Comparison of ENCODE assay signal across 25 cellular contexts in genomic region chr11:2922635-2923034, GRCh38. TPM values are rescaled to one million over a fixed set of nuclear protein-coding genes. Genes with fewer than 3 reads are reported as not detected.
A peak's percentile ranks its signal among the peaks of the same experiment; 100 is the strongest.
DNase-seq lines count a peak whose midpoint lies in the region; ATAC-seq, FAIRE-seq and TF ChIP-seq lines count a peak whose summit lies in the region.
"Had no signal": no experiment of that assay in that cellular context is flagged by ENCODE, and none has a peak within 500 bp of the region (broad histone marks: within the 10 kb centered on the region; RNA-seq: fewer than 3 reads in every experiment).

No MANE protein-coding gene starts in this region.

- H3K9me3 ChIP-seq in right cardiac atrium (ENCODE audit: control insufficient read depth, low read length) (no peaks in the 10 kb centered on the region), kidney (ENCODE audit: control insufficient read depth in 1 of 2, low read length in 2 of 2) (no peaks in the 10 kb centered on the region), esophagus squamous epithelium (no peaks in the 10 kb centered on the region)
- H3K9me3 ChIP-seq: BE2C, BLaER1 had no signal

- H3K27me3 ChIP-seq in right cardiac atrium (ENCODE audit: control insufficient read depth, insufficient read depth) (no peaks in the 10 kb centered on the region), esophagus squamous epithelium (peaks cover 0 to 6% (median 0%) of the 10 kb centered on the region in 4 donors), mesendoderm (ENCODE audit: insufficient read depth, low read length, poor library complexity) (no peaks in the 10 kb centered on the region)

- CTCF ChIA-PET in RWPE1 (lab: Yijun Ruan, JAX) = interaction anchor here (0.6 to 0.7 kb wide), 2 partner anchors 19 to 32 kb away, joined by 3 to 4 read pairs; no protein-coding TSS in a partner anchor

- no peak overlapping the region for H4K8ac ChIP-seq in mesendoderm (ENCODE audit: low read depth, low read length)

- H3K23ac ChIP-seq in mesendoderm (ENCODE audit: low read length) = no peak overlapping the region

- no peak for ATAC-seq in right cardiac atrium
- no peak for ATAC-seq in left ventricle myocardium superior

- FAIRE-seq in kidney (lab: Jason Lieb, UNC) = no peak
- FAIRE-seq: A204.1, GM12878, GM12892, GM18507 had no signal

- peak in 2 of 3 donors; percentile 15 to 52 for DNase-seq in right cardiac atrium
- DNase-seq in left ventricle myocardium superior = no peak
- DNase-seq in RWPE1 (ENCODE audit: low spot score) = no peak
- DNase-seq in kidney = peak; percentile 40
- no peak for DNase-seq in stimulated activated CD4-positive, alpha-beta T cell treated with anti-CD3 and anti-CD28 coated beads, Interleukin-2, amount 100 ng/mL, for 48 hours
- no peak for DNase-seq in esophagus squamous epithelium (lab: John Stamatoyannopoulos, UW)
- DNase-seq in mesendoderm = no peak
- DNase-seq: ACHN; BE2C; C1 segment of cervical spinal cord; CD4-positive, alpha-beta memory T cell; CD4-positive, CD25-positive, alpha-beta regulatory T cell; CD8-positive, alpha-beta memory T cell; COR-L47; DMS 273 treated with DMSO at 0.1 percent for 48 hours; DMS153; DMS79; DND-41; EL; GDM1 had no signal

- H3K56ac ChIP-seq in mesendoderm (ENCODE audit: low read length) = no peak overlapping the region

- H3K9ac ChIP-seq in kidney (ENCODE audit: low read length in 2 of 2) (no peak overlapping the region), mesendoderm (ENCODE audit: low read length) (no peak overlapping the region)
- H3K9ac ChIP-seq: BLaER1 had no signal

- WGBS in right cardiac atrium = 74% methylated on average over 3 of the region's 3 CpGs
- no CpG with 5 or more reads among the region's 3 CpGs for WGBS in esophagus squamous epithelium, 2 donors
- WGBS in mesendoderm (ENCODE audit: extremely low coverage, insufficient coverage, low lambda C conversion rate) = no CpG with 5 or more reads among the region's 3 CpGs

- no peak overlapping the region for H4K5ac ChIP-seq in mesendoderm (ENCODE audit: low read length)

- H3K4me3 ChIP-seq in right cardiac atrium (ENCODE audit: low read length) (no peak overlapping the region), kidney (ENCODE audit: low read length in 2 of 2) (no peak overlapping the region), esophagus squamous epithelium (no peak overlapping the region), mesendoderm (ENCODE audit: low read length) (no peak overlapping the region)
- H3K4me3 ChIP-seq: BLaER1, GM12878 had no signal

- TF ChIP-seq CTCF in RWPE1 (conservative IDR thresholded peaks at IDR 0.05; ENCODE audit: low read depth) (no peak), kidney (IDR thresholded peaks at IDR 0.05; ENCODE audit: borderline replicate concordance, extremely low read depth, insufficient read depth) (no peak), esophagus squamous epithelium (IDR thresholded peaks at IDR 0.05) (no peak)

- intact Hi-C loops in right cardiac atrium (cut with DNase I) (no loop called here), left ventricle myocardium superior (cut with micrococcal nuclease) (no loop called here), kidney (cut with DNase I) (no loop called here), esophagus squamous epithelium (cut with DNase I) (no loop called here)

- H3K36me3 ChIP-seq in kidney (ENCODE audit: control insufficient read depth in 1 of 2, insufficient read depth in 2 of 2, low read length in 2 of 2) = no peaks in the 10 kb centered on the region
- no peaks in the 10 kb centered on the region for H3K36me3 ChIP-seq in esophagus squamous epithelium
- no peaks in the 10 kb centered on the region for H3K36me3 ChIP-seq in mesendoderm (ENCODE audit: control insufficient read depth, insufficient read depth, low read length)
- H3K36me3 ChIP-seq: BE2C, BLaER1 had no signal

- POLR2A ChIA-PET in RWPE1 (lab: Yijun Ruan, JAX; ENCODE audit: low non-redundant PET) = no interaction called here

- no peak overlapping the region for H3K27ac ChIP-seq in right cardiac atrium (ENCODE audit: low read length)
- 0 out of 2 replicates have a peak overlapping the region, but pooled peaks have one; percentile 9 for H3K27ac ChIP-seq in RWPE1
- H3K27ac ChIP-seq in kidney (ENCODE audit: low read depth in 2 of 2, low read length in 2 of 2) = no peak overlapping the region
- no peak overlapping the region for H3K27ac ChIP-seq in esophagus squamous epithelium
- no peak overlapping the region for H3K27ac ChIP-seq in mesendoderm (ENCODE audit: low read depth, low read length)
- H3K27ac ChIP-seq: BLaER1 had no signal

- no peak overlapping the region for H3K4me2 ChIP-seq in mesendoderm (ENCODE audit: low read length)

- no peaks in the 10 kb centered on the region for H3K79me2 ChIP-seq in mesendoderm (ENCODE audit: control insufficient read depth, insufficient read depth, low read length)

- no peak overlapping the region for H2BK15ac ChIP-seq in mesendoderm (replicated peaks; ENCODE audit: low read depth)

- no peak overlapping the region for H3K4ac ChIP-seq in mesendoderm (ENCODE audit: low read depth, low read length)

- H2BK5ac ChIP-seq in mesendoderm (ENCODE audit: low read length) = no peak overlapping the region

- TF ChIP-seq POLR2A in esophagus squamous epithelium (IDR thresholded peaks at IDR 0.05) = no peak

- no peaks in the 10 kb centered on the region for H3K79me1 ChIP-seq in mesendoderm (ENCODE audit: low read length)

- H3K18ac ChIP-seq in mesendoderm (ENCODE audit: low read length) = no peak overlapping the region

- H2AK5ac ChIP-seq in mesendoderm (ENCODE audit: low read length) = no peak overlapping the region

- H2BK120ac ChIP-seq in mesendoderm (ENCODE audit: low read depth, low read length) = no peak overlapping the region

- H3K4me1 ChIP-seq in right cardiac atrium (ENCODE audit: control insufficient read depth, insufficient read depth, low read length) (no peaks in the 10 kb centered on the region), kidney (ENCODE audit: control insufficient read depth in 1 of 2, insufficient read depth in 1 of 2, low read depth in 1 of 2, low read length in 2 of 2) (peaks cover 2 to 4% of the 10 kb centered on the region in 2 donors), esophagus squamous epithelium (peaks cover 4 to 23% (median 6%) of the 10 kb centered on the region in 3 donors), mesendoderm (ENCODE audit: control insufficient read depth, low read depth, low read length) (no peaks in the 10 kb centered on the region)

RNA-seq across cellular contexts. Expression of gene PHLDA2, which starts 6.6 kb away (rescaled TPM):
- total RNA-seq in right cardiac atrium (1 to 10 TPM in 1 of 4 donors, under 1 TPM in 2, not detected in 1; 0.57 to 2.1 (median 0.74) TPM), left ventricle myocardium superior (0.99 TPM), kidney (19.7 TPM), esophagus squamous epithelium (10 to 100 TPM; 10.2 to 39.2 (median 22.5) TPM)
- polyA plus RNA-seq in right cardiac atrium (2.0 TPM), kidney (ENCODE audit: insufficient read depth, low read depth, low replicate concordance) (9.0 TPM)
- polyA plus RNA-seq in mesendoderm (2013, experiment 1 of 2) = 18.5 TPM
- polyA plus RNA-seq in mesendoderm (2013, experiment 2 of 2) = 18.7 TPM

RNA-seq across cellular contexts. Expression of gene CDKN1C, which starts 37.1 kb away (rescaled TPM):
- total RNA-seq in right cardiac atrium (10 to 100 TPM; 16.1 to 26.3 (median 21.4) TPM), left ventricle myocardium superior (42.0 TPM), kidney (54.8 TPM), esophagus squamous epithelium (10 to 100 TPM in 2 of 4 donors, 1 to 10 TPM in 2; 4.1 to 54.6 (median 20.8) TPM)
- polyA plus RNA-seq in right cardiac atrium (27.6 TPM), kidney (ENCODE audit: insufficient read depth, low read depth, low replicate concordance) (192 TPM)
- polyA plus RNA-seq in mesendoderm (2013, experiment 1 of 2) = 4.1 TPM
- polyA plus RNA-seq in mesendoderm (2013, experiment 2 of 2) = 4.4 TPM

Comparison
In these comparisons a context has a peak if more than half of its experiments do, and no peak if none do; other contexts are left out.
1. DNase-seq: peak in right cardiac atrium (2 of 3) and kidney (single experiment); none in left ventricle myocardium superior (single experiment), RWPE1 (single experiment), stimulated activated CD4-positive, alpha-beta T cell treated with anti-CD3 and anti-CD28 coated beads, Interleukin-2, amount 100 ng/mL, for 48 hours (0 of 2), esophagus squamous epithelium (single experiment) and mesendoderm (single experiment).